In genomic region chr2:196249860-196250259, GRCh38 we compare ENCODE assay signal across 9 cellular contexts.
A peak's percentile ranks its signal among the peaks of the same experiment; 100 is the strongest.
DNase-seq lines count a peak whose midpoint lies in the region; ATAC-seq and TF ChIP-seq lines count a peak whose summit lies in the region.
"Had no signal": no experiment of that assay in that cellular context is flagged by ENCODE, and none has a peak within 500 bp of the region (broad histone marks: within the 10 kb centered on the region; RNA-seq: fewer than 3 reads in every experiment).

No MANE protein-coding gene starts in this region.

- H3K36me3 ChIP-seq in OCI-LY3 (replicated peaks; ENCODE audit: low read depth, low read length) (no peaks in the 10 kb centered on the region), lower lobe of right lung (no peaks in the 10 kb centered on the region), HAP-1 (replicated peaks) (no peaks in the 10 kb centered on the region)

- no peak for DNase-seq in T-helper 1 cell
- DNase-seq in lower lobe of right lung, result no peak
- DNase-seq in HAP-1 (ENCODE audit: low spot score in 2 of 2), result no peak
- DNase-seq in NCI-H1417 treated with DMSO at 0.1 percent for 48 hours (lab: John Stamatoyannopoulos, UW), result no peak
- DNase-seq in stimulated activated CD4-positive, alpha-beta T cell treated with anti-CD3 and anti-CD28 coated beads, Interleukin-12 subunit alpha, Interleukin-12 subunit beta, amount 100 ng/mL, for 4 hours, result no peak

- no peak overlapping the region for H3K9ac ChIP-seq in OCI-LY3 (ENCODE audit: low read length)

- H3K36me3 Mint-ChIP-seq in T-helper 1 cell treated with Interleukin-12 subunit alpha and Interleukin-12 subunit beta and Interleukin-4 antibody, amounts not matched to agents 30 μg/mL and 1 μg/mL, for 36 hours (ENCODE audit: low read depth), result peaks cover 9% of the 10 kb centered on the region

- no peaks in the 10 kb centered on the region for H3K9me3 ChIP-seq in OCI-LY3 (ENCODE audit: insufficient read depth, low read length)
- H3K9me3 ChIP-seq in lower lobe of right lung, result no peaks in the 10 kb centered on the region
- H3K9me3 ChIP-seq in HAP-1, result no peaks in the 10 kb centered on the region

- H3K4me1 Mint-ChIP-seq in T-helper 1 cell treated with Interleukin-12 subunit alpha and Interleukin-12 subunit beta and Interleukin-4 antibody, amounts not matched to agents 30 μg/mL and 1 μg/mL, for 36 hours (ENCODE audit: low read depth), result peaks cover 55% of the 10 kb centered on the region

- H3K27me3 ChIP-seq in OCI-LY3 (ENCODE audit: low read depth, low read length) (no peaks in the 10 kb centered on the region), lower lobe of right lung (ENCODE audit: low read depth) (no peaks in the 10 kb centered on the region), HAP-1 (ENCODE audit: low read depth) (peaks cover 5% of the 10 kb centered on the region; the same call in 1 of the 2 replicates)

- H3K27ac Mint-ChIP-seq in T-helper 1 cell treated with Interleukin-12 subunit alpha and Interleukin-12 subunit beta and Interleukin-4 antibody, amounts not matched to agents 30 μg/mL and 1 μg/mL, for 36 hours, result no peak overlapping the region

- H3K27ac ChIP-seq in OCI-LY3 (ENCODE audit: low read length), result no peak overlapping the region
- H3K27ac ChIP-seq in lower lobe of right lung, result peak overlapping the region; percentile 69
- H3K27ac ChIP-seq: 22Rv1 had no signal

- no peaks in the 10 kb centered on the region for H3K79me2 ChIP-seq in OCI-LY3 (ENCODE audit: low read length)

- no peak for TF ChIP-seq CTCF in OCI-LY3 (IDR thresholded peaks at IDR 0.05; ENCODE audit: low read depth, low read length)
- TF ChIP-seq CTCF in lower lobe of right lung (IDR thresholded peaks at IDR 0.05), result no peak

- peak overlapping the region; percentile 11 for H3K4me3 Mint-ChIP-seq in T-helper 1 cell treated with Interleukin-12 subunit alpha and Interleukin-12 subunit beta and Interleukin-4 antibody, amounts not matched to agents 30 μg/mL and 1 μg/mL, for 36 hours

- intact Hi-C loops in lower lobe of right lung (cut with DNase I), result no loop called here

- H3K4me2 ChIP-seq in OCI-LY3 (ENCODE audit: low read length), result peak overlapping the region; percentile 40

- ATAC-seq in HG02884 (IDR thresholded peaks at IDR 0.05; ENCODE audit: unreplicated experiment) (peak; percentile 77), lower lobe of right lung (peak; percentile 89 to 93)

- H3K27me3 Mint-ChIP-seq in T-helper 1 cell treated with Interleukin-12 subunit alpha and Interleukin-12 subunit beta and Interleukin-4 antibody, amounts not matched to agents 30 μg/mL and 1 μg/mL, for 36 hours (ENCODE audit: low read depth), result no peaks in the 10 kb centered on the region

- peaks cover 9% of the 10 kb centered on the region for H3K9me3 Mint-ChIP-seq in T-helper 1 cell treated with Interleukin-12 subunit alpha and Interleukin-12 subunit beta and Interleukin-4 antibody, amounts not matched to agents 30 μg/mL and 1 μg/mL, for 36 hours

- H3K4me3 ChIP-seq in OCI-LY3 (ENCODE audit: low read length), result no peak overlapping the region
- no peak overlapping the region for H3K4me3 ChIP-seq in lower lobe of right lung
- H3K4me3 ChIP-seq in HAP-1, result no peak overlapping the region

- no peaks in the 10 kb centered on the region for H4K20me1 ChIP-seq in OCI-LY3 (ENCODE audit: insufficient read depth, low read length)

- H2AFZ ChIP-seq in OCI-LY3 (ENCODE audit: low read depth, low read length), result peak overlapping the region; percentile 72

- in situ Hi-C loops in HAP-1 (cut with MboI; ENCODE audit: low sequenced_read_pairs), result no loop called here

- H3K4me1 ChIP-seq in OCI-LY3 (ENCODE audit: low read length), result peaks cover 14% of the 10 kb centered on the region
- peaks cover 39% of the 10 kb centered on the region for H3K4me1 ChIP-seq in lower lobe of right lung
- no peaks in the 10 kb centered on the region for H3K4me1 ChIP-seq in HAP-1
